In the genomic region with DNA sequence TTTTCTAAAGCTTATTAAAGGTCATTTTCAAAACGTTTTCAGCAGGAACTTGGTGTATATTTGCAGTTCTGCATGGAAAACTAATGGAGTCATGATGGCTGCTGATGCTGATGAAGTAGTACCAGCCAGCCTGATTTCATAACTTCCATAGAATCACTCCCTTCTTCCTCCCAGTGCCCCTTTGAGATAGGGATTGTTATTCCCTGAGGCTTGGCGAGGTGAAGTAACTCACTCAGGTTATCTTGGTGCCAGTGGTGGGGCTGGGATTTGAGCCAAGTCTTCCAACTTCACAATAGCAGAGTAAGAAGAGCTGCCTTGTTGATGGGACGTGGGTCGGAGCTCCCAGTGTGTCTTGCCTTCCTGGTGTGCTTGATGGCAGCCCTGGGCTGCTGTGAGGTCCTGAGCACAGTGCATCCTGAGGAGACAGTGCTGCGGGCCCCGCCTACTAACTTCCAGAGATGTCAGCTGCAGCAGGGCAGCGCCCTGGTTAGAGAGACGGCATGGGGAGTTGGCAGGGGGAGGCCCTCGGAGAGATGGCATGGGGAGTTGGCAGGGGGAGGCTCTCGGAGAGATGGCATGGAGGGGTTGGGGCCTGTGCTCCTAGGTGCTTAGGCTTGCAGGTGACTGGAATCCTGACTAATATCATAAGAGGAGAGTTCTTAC, we compare ENCODE assay signal across 19 cellular contexts.
DNase-seq lines count a peak whose midpoint lies in the region; ATAC-seq and TF ChIP-seq lines count a peak whose summit lies in the region.
"Had no signal": no experiment of that assay in that cellular context is flagged by ENCODE, and none has a peak within 500 bp of the region (broad histone marks: within the 10 kb centered on the region; RNA-seq: fewer than 3 reads in every experiment).

No MANE protein-coding gene starts in this region.

- peaks cover 7% of the 10 kb centered on the region for H3F3A ChIP-seq in SK-N-SH (replicated peaks; ENCODE audit: insufficient read depth)

- in situ Hi-C loops in GM13976 (cut with MboI; ENCODE audit: low sequenced_read_pairs, unreplicated experiment), result no loop called here

- TF ChIP-seq CTCF in SK-N-SH (IDR thresholded peaks at IDR 0.05) (no peak), GM13976 (IDR thresholded peaks at IDR 0.05; ENCODE audit: borderline replicate concordance, control extremely low read depth, extremely low read depth, insufficient read depth, missing control alignments) (no peak)

- POLR2A ChIA-PET in SK-N-SH (lab: Yijun Ruan, JAX), result interaction anchor here (1.3 kb wide), 1 partner anchor 11 kb away, joined by 3 read pairs; no protein-coding TSS in a partner anchor

- no peaks in the 10 kb centered on the region for H3K27me3 ChIP-seq in SK-N-SH (ENCODE audit: insufficient read depth)
- H3K27me3 ChIP-seq: MG63 had no signal

- H3K36me3 ChIP-seq in SK-N-SH (replicated peaks in 1 of 2; ENCODE audit: control insufficient read depth in 1 of 2, insufficient read depth in 2 of 2, low read length in 1 of 2), result peaks cover 0 to 3% of the 10 kb centered on the region in 2 experiments
- H3K36me3 ChIP-seq: MG63 had no signal

- H4K20me1 ChIP-seq in SK-N-SH (ENCODE audit: insufficient read depth), result no peaks in the 10 kb centered on the region

- peaks cover 8 to 45% of the 10 kb centered on the region in 2 experiments; a peak in 2 of 4 replicates for H3K4me1 ChIP-seq in SK-N-SH (ENCODE audit: control insufficient read depth in 1 of 2, insufficient read depth in 2 of 2, low read depth in 1 of 2, low read length in 1 of 2)

- no peak for TF ChIP-seq EP300 in SK-N-SH (IDR thresholded peaks at IDR 0.05; ENCODE audit: borderline replicate concordance in 1 of 2, low read depth in 1 of 2, low read length in 1 of 2)

- 0 out of 2 replicates have a peak, but pooled peaks cover 4% of the 10 kb centered on the region for H3K9me3 ChIP-seq in SK-N-SH
- H3K9me3 ChIP-seq: MG63 had no signal

- CTCF ChIA-PET in SK-N-SH (lab: Yijun Ruan, JAX), result interaction anchor here (1.1 to 2.3 kb wide), 4 partner anchors 9 to 180 kb away, joined by 3 to 5 read pairs (median 4); no protein-coding TSS in a partner anchor

- no peak overlapping the region for H3K9ac ChIP-seq in SK-N-SH

- no peaks in the 10 kb centered on the region for H3K9me2 ChIP-seq in SK-N-SH

- DNase-seq in SK-N-SH, result no peak
- peak; percentile 10 for DNase-seq in GM13976 (ENCODE audit: low spot score)
- DNase-seq in NCI-H69 (lab: John Stamatoyannopoulos, UW), result peak; percentile 14
- DNase-seq in sciatic nerve (ENCODE audit: low spot score), result no peak
- DNase-seq in stimulated activated CD4-positive, alpha-beta T cell treated with anti-CD3 and anti-CD28 coated beads, Interleukin-15, amount 100 ng/mL, for 24 hours, result no peak
- no peak for DNase-seq in dedifferentiated amniotic fluid mesenchymal stem cell (ENCODE audit: extremely low spot score)
- DNase-seq: C1 segment of cervical spinal cord; DND-41; H9; MG63; NCI-H1092; NCI-H1436 treated with DMSO at 0.1 percent for 48 hours; NCI-H2029 treated with DMSO at 0.1 percent for 48 hours; NCI-H2227 treated with DMSO at 0.1 percent for 48 hours; NCI-H524 treated with DMSO at 0.1 percent for 48 hours; NK-92 treated with Interleukin-12 subunit alpha and Interleukin-12 subunit beta, amount 100 ng/mL, for 24 hours; Right ventricle myocardium superior; T-cell had no signal

- no peak overlapping the region for H3K4me3 ChIP-seq in SK-N-SH (ENCODE audit: low read depth in 2 of 2, low read length in 1 of 2)
- H3K4me3 ChIP-seq: MG63 had no signal

- no peak overlapping the region for H3K4me2 ChIP-seq in SK-N-SH

- TF ChIP-seq RAD21 in SK-N-SH (IDR thresholded peaks at IDR 0.05; ENCODE audit: low read length), result no peak

- ATAC-seq in SK-N-SH treated with all-trans-retinoic acid at 6 μM for 48 hours (0 out of 3 replicates have a peak, but pooled peaks have one; percentile 30), sciatic nerve (peak; percentile 63)
- ATAC-seq: T-cell had no signal

- H3K79me2 ChIP-seq in SK-N-SH (ENCODE audit: insufficient read depth), result peaks cover 7% of the 10 kb centered on the region; the same call in 1 of the 2 replicates

- 72% methylated on average over 10 of the region's 10 CpGs for WGBS in SK-N-SH (ENCODE audit: low lambda C conversion rate)

- H2AFZ ChIP-seq in SK-N-SH (ENCODE audit: low read depth), result no peak overlapping the region

- peak overlapping the region in 1 of 2 experiments; percentile 24; a peak in 1 of 4 replicates for H3K27ac ChIP-seq in SK-N-SH (ENCODE audit: low read depth in 2 of 2, low read length in 1 of 2)

- intact Hi-C loops in sciatic nerve (cut with DNase I), result no loop called here

TF ChIP-seq in SK-N-SH treated with all-trans-retinoic acid at 6 μM for 48 hours, 23 proteins besides CTCF, POLR2A, EP300 and RAD21:
- TF ChIP-seq, protein P1, sequence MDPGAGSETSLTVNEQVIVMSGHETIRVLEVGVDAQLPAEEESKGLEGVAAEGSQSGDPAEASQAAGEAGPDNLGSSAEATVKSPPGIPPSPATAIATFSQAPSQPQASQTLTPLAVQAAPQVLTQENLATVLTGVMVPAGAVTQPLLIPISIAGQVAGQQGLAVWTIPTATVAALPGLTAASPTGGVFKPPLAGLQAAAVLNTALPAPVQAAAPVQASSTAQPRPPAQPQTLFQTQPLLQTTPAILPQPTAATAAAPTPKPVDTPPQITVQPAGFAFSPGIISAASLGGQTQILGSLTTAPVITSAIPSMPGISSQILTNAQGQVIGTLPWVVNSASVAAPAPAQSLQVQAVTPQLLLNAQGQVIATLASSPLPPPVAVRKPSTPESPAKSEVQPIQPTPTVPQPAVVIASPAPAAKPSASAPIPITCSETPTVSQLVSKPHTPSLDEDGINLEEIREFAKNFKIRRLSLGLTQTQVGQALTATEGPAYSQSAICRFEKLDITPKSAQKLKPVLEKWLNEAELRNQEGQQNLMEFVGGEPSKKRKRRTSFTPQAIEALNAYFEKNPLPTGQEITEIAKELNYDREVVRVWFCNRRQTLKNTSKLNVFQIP (CRISPR knock-in tag; IDR thresholded peaks at IDR 0.05; ENCODE audit: borderline replicate concordance, low read depth), result no peak
- no peak for TF ChIP-seq ZC3H10 (CRISPR knock-in tag; IDR thresholded peaks at IDR 0.05)

TF ChIP-seq in SK-N-SH, 30 proteins besides CTCF, POLR2A, EP300 and RAD21:
- TF ChIP-seq SIN3A (IDR thresholded peaks at IDR 0.05; ENCODE audit: borderline replicate concordance, low read depth, low read length), result no peak

Comparison
In these comparisons a context has a peak if more than half of its experiments do, and no peak if none do; other contexts are left out.
1. DNase-seq: peak in GM13976 (single experiment) and NCI-H69 (single experiment); none in SK-N-SH (single experiment), sciatic nerve (single experiment), stimulated activated CD4-positive, alpha-beta T cell treated with anti-CD3 and anti-CD28 coated beads, Interleukin-15, amount 100 ng/mL, for 24 hours (single experiment) and dedifferentiated amniotic fluid mesenchymal stem cell (single experiment).